ENCODE assay signal across 10 cellular contexts in genomic region chr6:11386323-11386722, GRCh38.
DNase-seq lines count a peak whose midpoint lies in the region; ATAC-seq and TF ChIP-seq lines count a peak whose summit lies in the region.
"Had no signal": no experiment of that assay in that cellular context is flagged by ENCODE, and none has a peak within 500 bp of the region (broad histone marks: within the 10 kb centered on the region; RNA-seq: fewer than 3 reads in every experiment).

No MANE protein-coding gene starts in this region.

- H3F3A ChIP-seq in SU-DHL-6 (ENCODE audit: insufficient read depth) = no peaks in the 10 kb centered on the region

- H3K27me3 ChIP-seq in SU-DHL-6 (ENCODE audit: low read length) = no peaks in the 10 kb centered on the region

- peak overlapping the region; percentile 16 for H2AFZ ChIP-seq in SU-DHL-6 (ENCODE audit: low read depth, low read length, severe bottlenecking)

- TF ChIP-seq CTCF in SU-DHL-6 (IDR thresholded peaks at IDR 0.05; ENCODE audit: insufficient read depth, low read length, poor library complexity, severe bottlenecking) = no peak

- H3K9me3 ChIP-seq in SU-DHL-6 (ENCODE audit: insufficient read depth, low read length) = no peaks in the 10 kb centered on the region

- no peaks in the 10 kb centered on the region for H3K36me3 ChIP-seq in SU-DHL-6 (ENCODE audit: low read length)

- H3K4me2 ChIP-seq in SU-DHL-6 (ENCODE audit: low read depth, low read length, poor library complexity, severe bottlenecking) = peak overlapping the region; percentile 40

- H4K20me1 ChIP-seq in SU-DHL-6 (ENCODE audit: low read depth, low read length) = no peaks in the 10 kb centered on the region

- H3K9me2 ChIP-seq in SU-DHL-6 (replicated peaks; ENCODE audit: insufficient read depth, low read length) = no peaks in the 10 kb centered on the region

- H3K9ac ChIP-seq in SU-DHL-6 (ENCODE audit: low read length) = no peak overlapping the region

- H3K4me3 ChIP-seq in SU-DHL-6 (ENCODE audit: insufficient read depth, low read length, poor library complexity, severe bottlenecking) = no peak overlapping the region
- H3K4me3 ChIP-seq: K562 had no signal

- TF ChIP-seq POLR2A in GM18505 (IDR thresholded peaks at IDR 0.05; ENCODE audit: borderline replicate concordance, extremely low read depth, insufficient read depth, insufficient read length) = no peak

- peaks cover 8% of the 10 kb centered on the region for H3K79me2 ChIP-seq in SU-DHL-6 (ENCODE audit: insufficient read depth, low read length)

- peak; percentile 58 for ATAC-seq in GM18505 (IDR thresholded peaks at IDR 0.05; ENCODE audit: unreplicated experiment)
- ATAC-seq in GM19372 (IDR thresholded peaks at IDR 0.05; ENCODE audit: low read depth, unreplicated experiment) = peak; percentile 55
- peak; percentile 70 for ATAC-seq in HG02973 (IDR thresholded peaks at IDR 0.05; ENCODE audit: unreplicated experiment)
- ATAC-seq: K562, right cardiac atrium had no signal

- DNase-seq in NCI-H2227 treated with DMSO at 0.1 percent for 48 hours (lab: John Stamatoyannopoulos, UW) (no peak), DMS153 treated with DMSO at 0.1 percent for 48 hours (lab: John Stamatoyannopoulos, UW; ENCODE audit: unreplicated experiment) (no peak), NCI-H1417 treated with DMSO at 0.1 percent for 48 hours (lab: John Stamatoyannopoulos, UW) (no peak)
- DNase-seq: GDM1, right cardiac atrium had no signal

- no peak overlapping the region for H3K27ac ChIP-seq in SU-DHL-6 (ENCODE audit: low read depth, low read length)
